In the genomic region with DNA sequence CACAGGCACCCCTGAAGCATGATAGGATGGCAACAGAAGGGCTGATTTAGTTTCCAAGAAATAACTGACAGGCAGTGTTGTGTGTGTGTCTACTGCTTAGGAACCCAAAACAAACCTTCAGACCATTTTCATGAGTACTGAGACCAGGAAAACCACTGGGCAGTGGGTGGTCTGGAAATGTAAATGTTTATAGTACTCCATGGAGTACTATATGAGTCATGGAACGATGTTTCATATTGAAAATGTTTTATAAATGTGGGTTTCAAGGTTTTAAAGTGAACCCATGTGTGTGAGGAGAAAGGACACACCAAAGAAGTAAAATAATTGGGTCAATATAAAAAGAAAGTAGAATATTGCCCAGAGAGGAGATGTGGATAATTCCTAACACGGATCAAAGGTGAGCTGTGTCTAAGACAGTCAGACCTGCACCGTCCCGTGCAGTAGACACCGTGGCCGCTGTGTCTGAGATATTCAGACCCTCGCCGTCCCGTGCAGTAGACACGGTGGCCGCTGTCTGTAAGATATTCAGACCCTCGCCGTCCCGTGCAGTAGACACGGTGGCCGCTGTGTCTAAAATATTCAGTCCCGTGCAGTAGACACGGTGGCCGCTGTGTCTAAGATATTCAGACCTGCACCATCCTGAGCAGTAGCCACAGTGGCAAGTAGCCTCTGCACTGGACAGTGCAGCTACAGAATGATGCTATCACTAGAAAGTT, we compare ENCODE assay signal across 8 cellular contexts. TPM values are rescaled to one million over a fixed set of nuclear protein-coding genes. Genes with fewer than 3 reads are reported as not detected.
DNase-seq lines count a peak whose midpoint lies in the region; ATAC-seq and TF ChIP-seq lines count a peak whose summit lies in the region.
"Not testable (repeated sequence)": the region's sequence is repeated elsewhere in the genome, so short reads cannot be mapped to it uniquely, and the experiment has no call there.

No MANE protein-coding gene starts in this region.

- not testable (repeated sequence) for H2AFZ ChIP-seq in ACC112 (ENCODE audit: low read length, unreplicated experiment); smooth muscle cell (ENCODE audit: low read depth)

- H3K4me2 ChIP-seq in smooth muscle cell, result not testable (repeated sequence)

- WGBS in smooth muscle cell (ENCODE audit: low lambda C conversion rate), result 91% methylated on average over 19 of the region's 19 CpGs

- ATAC-seq in GM18867 (IDR thresholded peaks at IDR 0.05; ENCODE audit: unreplicated experiment), result peak; percentile 21
- not testable (repeated sequence) for ATAC-seq in left lobe of liver

- H3K4me1 ChIP-seq in ACC112 (ENCODE audit: control insufficient read depth, insufficient read depth, low read length, unreplicated experiment), result peaks cover 15% of the 10 kb centered on the region
- not testable (repeated sequence) for H3K4me1 ChIP-seq in smooth muscle cell (ENCODE audit: low read depth)

- not testable (repeated sequence) for H4K20me1 ChIP-seq in smooth muscle cell (ENCODE audit: low read depth)

- not testable (repeated sequence) for H3K4me3 ChIP-seq in ACC112 (ENCODE audit: low read depth, low read length); smooth muscle cell

- peak overlapping the region; percentile 71 for H3K27ac ChIP-seq in ACC112 (ENCODE audit: low read depth, low read length)
- peak overlapping the region; percentile 12 for H3K27ac ChIP-seq in smooth muscle cell (ENCODE audit: low read depth)

- H3K36me3 ChIP-seq in ACC112 (ENCODE audit: insufficient read depth, low read length); smooth muscle cell (ENCODE audit: low read depth): not testable (repeated sequence)

- H3K27me3 ChIP-seq in ACC112 (ENCODE audit: insufficient read depth, low read length); smooth muscle cell (ENCODE audit: low read depth): not testable (repeated sequence)

- not testable (repeated sequence) for TF ChIP-seq CTCF in smooth muscle cell (IDR thresholded peaks at IDR 0.05; ENCODE audit: borderline replicate concordance, insufficient read depth, poor library complexity, severe bottlenecking)

- H3K9me3 ChIP-seq in smooth muscle cell (replicated peaks; ENCODE audit: low read depth), result not testable (repeated sequence)

- not testable (repeated sequence) for H3K9ac ChIP-seq in smooth muscle cell (ENCODE audit: low read depth)

- DNase-seq in M059J (ENCODE audit: low read depth), result peak; percentile 43
- peak; percentile 40 for DNase-seq in activated CD8-positive, alpha-beta memory T cell treated with anti-CD3 and anti-CD28 coated beads, Interleukin-2, amount 50 U/mL, for 48 hours
- peak; percentile 40 for DNase-seq in amniotic epithelial cell (ENCODE audit: low read depth)
- peak; percentile 71 for DNase-seq in fibroblast of gingiva (ENCODE audit: low read depth)
- DNase-seq in left lobe of liver (ENCODE audit: low spot score), result peak; percentile 34
- DNase-seq in smooth muscle cell (lab: John Stamatoyannopoulos, UW; ENCODE audit: unreplicated experiment), result not testable (repeated sequence)

- H3F3A ChIP-seq in smooth muscle cell (ENCODE audit: low read depth), result peaks cover 16% of the 10 kb centered on the region

- H3K79me2 ChIP-seq in ACC112 (ENCODE audit: control insufficient read depth, insufficient read depth, low read length, unreplicated experiment); smooth muscle cell (ENCODE audit: low read depth): not testable (repeated sequence)

RNA-seq across cellular contexts. Expression of a gene that starts 5.0 kb away (rescaled TPM):
- 120 and 149 TPM in 2 replicates for total RNA-seq in M059J (2014; rRNA removed; shearing (Covaris generic))
- 37.1 TPM for total RNA-seq in left lobe of liver
- 96.2 and 142 TPM in 2 replicates for total RNA-seq in smooth muscle cell
- 148 and 166 TPM in 2 replicates for polyA plus RNA-seq in smooth muscle cell

RNA-seq across cellular contexts. Expression of a gene that starts 48.3 kb away (rescaled TPM):
- total RNA-seq in M059J (2014; rRNA removed; shearing (Covaris generic)), result 78.4 and 109 TPM in 2 replicates
- total RNA-seq in left lobe of liver (232 TPM), smooth muscle cell (59.7 and 68.7 TPM in 2 replicates)
- 120 and 130 TPM in 2 replicates for polyA plus RNA-seq in smooth muscle cell

RNA-seq across cellular contexts. Expression of a gene that starts 48.5 kb away (rescaled TPM):
- 3.4 and 5.4 TPM in 2 replicates for total RNA-seq in M059J (2014; rRNA removed; shearing (Covaris generic))
- total RNA-seq in left lobe of liver (3.1 TPM), smooth muscle cell (2.8 and 3.2 TPM in 2 replicates)
- 8.6 and 9.0 TPM in 2 replicates for polyA plus RNA-seq in smooth muscle cell

RNA-seq across cellular contexts. Expression of a gene that starts 55.0 kb away (rescaled TPM):
- total RNA-seq in M059J (2014; rRNA removed; shearing (Covaris generic)), result 49.1 and 50.6 TPM in 2 replicates
- 0.81 TPM for total RNA-seq in left lobe of liver
- total RNA-seq in smooth muscle cell, result 14.4 and 23.4 TPM in 2 replicates
- 18.2 and 20.8 TPM in 2 replicates for polyA plus RNA-seq in smooth muscle cell
